Comparison of ENCODE assay signal across 18 cellular contexts in genomic region chr2:53572696-53573095, GRCh38.
DNase-seq lines count a peak whose midpoint lies in the region.
"Had no signal": no experiment of that assay in that cellular context is flagged by ENCODE, and none has a peak within 500 bp of the region (broad histone marks: within the 10 kb centered on the region; RNA-seq: fewer than 3 reads in every experiment).

No MANE protein-coding gene starts in this region.

- H3K36me3 ChIP-seq in neuronal stem cell (replicated peaks in 1 of 2; ENCODE audit: control insufficient read depth in 2 of 2, insufficient read depth in 2 of 2, low read length in 2 of 2) = no peaks in the 10 kb centered on the region
- H3K36me3 ChIP-seq: BLaER1 had no signal

- no peak overlapping the region for H4K91ac ChIP-seq in neuronal stem cell (ENCODE audit: low read depth, low read length, poor library complexity)

- no peak overlapping the region for H3K4me2 ChIP-seq in neuronal stem cell (ENCODE audit: insufficient read depth, low read length, poor library complexity, severe bottlenecking)
- H3K4me2 ChIP-seq: BLaER1 had no signal

- H3K18ac ChIP-seq in neuronal stem cell (ENCODE audit: low read length) = no peak overlapping the region

- H3K9me3 ChIP-seq in neuronal stem cell (replicated peaks in 1 of 2; ENCODE audit: control insufficient read depth in 2 of 2, insufficient read depth in 1 of 2, low read depth in 1 of 2, low read length in 2 of 2) = no peaks in the 10 kb centered on the region
- H3K9me3 ChIP-seq: BLaER1 had no signal

- H3K79me1 ChIP-seq in neuronal stem cell (ENCODE audit: low read depth, low read length) = no peaks in the 10 kb centered on the region

- no peak overlapping the region for H2BK5ac ChIP-seq in neuronal stem cell (ENCODE audit: low read length)

- H3K14ac ChIP-seq in neuronal stem cell (ENCODE audit: low read length) = no peak overlapping the region

- no CpG with 5 or more reads among the region's 1 CpG for WGBS in neuronal stem cell (ENCODE audit: extremely low coverage in 2 of 2, insufficient read length in 2 of 2, insufficient replicate concordance in 1 of 2), 2 donors

- no peak overlapping the region for H4K8ac ChIP-seq in neuronal stem cell (ENCODE audit: low read depth, low read length)

- H2AK5ac ChIP-seq in neuronal stem cell (ENCODE audit: low read depth, low read length) = no peak overlapping the region

- no peak overlapping the region for H3K23ac ChIP-seq in neuronal stem cell (ENCODE audit: low read depth, low read length, poor library complexity)

- peaks cover 2 to 6% of the 10 kb centered on the region in 2 donors for H3K4me1 ChIP-seq in neuronal stem cell (ENCODE audit: control insufficient read depth in 2 of 2, insufficient read depth in 1 of 2, low read depth in 1 of 2, low read length in 2 of 2)
- H3K4me1 ChIP-seq: BLaER1 had no signal

- no peak overlapping the region for H3K4ac ChIP-seq in neuronal stem cell (ENCODE audit: low read length)

- no peak overlapping the region for H3K9ac ChIP-seq in neuronal stem cell (ENCODE audit: low read depth, low read length, poor library complexity)
- H3K9ac ChIP-seq: BLaER1, GM23248 had no signal

- no peak overlapping the region for H2BK12ac ChIP-seq in neuronal stem cell (ENCODE audit: low read length)

- no peak overlapping the region for H3K4me3 ChIP-seq in neuronal stem cell (ENCODE audit: low read length in 2 of 2)
- H3K4me3 ChIP-seq: BLaER1, GM12878, GM23248 had no signal

- no peak overlapping the region for H2BK15ac ChIP-seq in neuronal stem cell (ENCODE audit: low read length)

- H3K27me3 ChIP-seq in neuronal stem cell (ENCODE audit: control insufficient read depth in 3 of 3, insufficient read depth in 3 of 3, low read depth in 1 of 3, low read length in 3 of 3) = no peaks in the 10 kb centered on the region
- H3K27me3 ChIP-seq: BLaER1 had no signal

- no peak overlapping the region for H2AFZ ChIP-seq in neuronal stem cell (ENCODE audit: low read length)
- H2AFZ ChIP-seq: GM23248 had no signal

- H3K27ac ChIP-seq in neuronal stem cell (replicated peaks; ENCODE audit: low read length) = no peak overlapping the region
- H3K27ac ChIP-seq: BLaER1, C4-2B, GM23248 had no signal

- DNase-seq in COLO829 (ENCODE audit: low spot score) (peak; percentile 27), foreskin melanocyte (peak; percentile 50), pons (ENCODE audit: low spot score) (peak; percentile 75), neuronal stem cell (ENCODE audit: low spot score) (no peak), NOMO-1 treated with dmso at 0.1 percent for 144 hours (lab: John Stamatoyannopoulos, UW; ENCODE audit: unreplicated experiment) (no peak)
- no peak for DNase-seq in activated CD4-positive, CD25-positive, alpha-beta regulatory T cell (lab: John Stamatoyannopoulos, UW)
- DNase-seq: CD4-positive, CD25-positive, alpha-beta regulatory T cell; CD8-positive, alpha-beta T cell; DMS 273 treated with DMSO at 0.1 percent for 48 hours; DMS79; EL; GDM1; GM23248; H7; HCEC 1CT had no signal

- no peak overlapping the region for H2BK120ac ChIP-seq in neuronal stem cell (ENCODE audit: low read depth, low read length)

Comparison
In these comparisons a context has a peak if more than half of its experiments do, and no peak if none do; other contexts are left out.
1. DNase-seq: peak in COLO829 (single experiment), foreskin melanocyte (single experiment) and pons (single experiment); none in neuronal stem cell (single experiment), NOMO-1 treated with dmso at 0.1 percent for 144 hours (single experiment) and activated CD4-positive, CD25-positive, alpha-beta regulatory T cell (0 of 4).